ENCODE assay signal across 1 cellular context in the genomic region with DNA sequence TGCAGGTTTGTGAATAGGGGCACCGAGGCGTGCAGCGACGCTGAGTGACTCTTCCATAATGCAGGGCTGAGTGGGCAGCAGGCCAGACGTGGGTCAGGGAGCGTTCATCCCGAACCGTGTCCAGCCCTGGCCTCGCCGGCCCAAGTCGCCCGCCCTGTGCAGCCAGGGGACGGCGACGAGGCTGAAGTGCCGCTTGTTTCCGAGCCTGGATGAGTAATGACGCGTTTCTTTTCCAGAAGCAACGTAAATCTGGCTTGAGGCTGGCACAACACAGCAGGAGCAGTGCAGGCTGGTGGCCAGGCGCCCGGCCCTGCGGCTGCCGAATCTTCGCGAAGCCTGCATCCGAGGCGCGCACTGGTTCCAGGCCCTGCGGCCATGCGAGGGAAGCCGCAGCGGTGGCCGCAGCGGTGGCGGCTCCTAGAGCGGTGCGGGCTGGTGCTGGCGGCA.
TF ChIP-seq lines count a peak whose summit lies in the region.

No MANE protein-coding gene starts in this region.

TF ChIP-seq in GM23338, 12 proteins besides CTCF, POLR2A, EP300 and RAD21:
- TF ChIP-seq, protein P1, sequence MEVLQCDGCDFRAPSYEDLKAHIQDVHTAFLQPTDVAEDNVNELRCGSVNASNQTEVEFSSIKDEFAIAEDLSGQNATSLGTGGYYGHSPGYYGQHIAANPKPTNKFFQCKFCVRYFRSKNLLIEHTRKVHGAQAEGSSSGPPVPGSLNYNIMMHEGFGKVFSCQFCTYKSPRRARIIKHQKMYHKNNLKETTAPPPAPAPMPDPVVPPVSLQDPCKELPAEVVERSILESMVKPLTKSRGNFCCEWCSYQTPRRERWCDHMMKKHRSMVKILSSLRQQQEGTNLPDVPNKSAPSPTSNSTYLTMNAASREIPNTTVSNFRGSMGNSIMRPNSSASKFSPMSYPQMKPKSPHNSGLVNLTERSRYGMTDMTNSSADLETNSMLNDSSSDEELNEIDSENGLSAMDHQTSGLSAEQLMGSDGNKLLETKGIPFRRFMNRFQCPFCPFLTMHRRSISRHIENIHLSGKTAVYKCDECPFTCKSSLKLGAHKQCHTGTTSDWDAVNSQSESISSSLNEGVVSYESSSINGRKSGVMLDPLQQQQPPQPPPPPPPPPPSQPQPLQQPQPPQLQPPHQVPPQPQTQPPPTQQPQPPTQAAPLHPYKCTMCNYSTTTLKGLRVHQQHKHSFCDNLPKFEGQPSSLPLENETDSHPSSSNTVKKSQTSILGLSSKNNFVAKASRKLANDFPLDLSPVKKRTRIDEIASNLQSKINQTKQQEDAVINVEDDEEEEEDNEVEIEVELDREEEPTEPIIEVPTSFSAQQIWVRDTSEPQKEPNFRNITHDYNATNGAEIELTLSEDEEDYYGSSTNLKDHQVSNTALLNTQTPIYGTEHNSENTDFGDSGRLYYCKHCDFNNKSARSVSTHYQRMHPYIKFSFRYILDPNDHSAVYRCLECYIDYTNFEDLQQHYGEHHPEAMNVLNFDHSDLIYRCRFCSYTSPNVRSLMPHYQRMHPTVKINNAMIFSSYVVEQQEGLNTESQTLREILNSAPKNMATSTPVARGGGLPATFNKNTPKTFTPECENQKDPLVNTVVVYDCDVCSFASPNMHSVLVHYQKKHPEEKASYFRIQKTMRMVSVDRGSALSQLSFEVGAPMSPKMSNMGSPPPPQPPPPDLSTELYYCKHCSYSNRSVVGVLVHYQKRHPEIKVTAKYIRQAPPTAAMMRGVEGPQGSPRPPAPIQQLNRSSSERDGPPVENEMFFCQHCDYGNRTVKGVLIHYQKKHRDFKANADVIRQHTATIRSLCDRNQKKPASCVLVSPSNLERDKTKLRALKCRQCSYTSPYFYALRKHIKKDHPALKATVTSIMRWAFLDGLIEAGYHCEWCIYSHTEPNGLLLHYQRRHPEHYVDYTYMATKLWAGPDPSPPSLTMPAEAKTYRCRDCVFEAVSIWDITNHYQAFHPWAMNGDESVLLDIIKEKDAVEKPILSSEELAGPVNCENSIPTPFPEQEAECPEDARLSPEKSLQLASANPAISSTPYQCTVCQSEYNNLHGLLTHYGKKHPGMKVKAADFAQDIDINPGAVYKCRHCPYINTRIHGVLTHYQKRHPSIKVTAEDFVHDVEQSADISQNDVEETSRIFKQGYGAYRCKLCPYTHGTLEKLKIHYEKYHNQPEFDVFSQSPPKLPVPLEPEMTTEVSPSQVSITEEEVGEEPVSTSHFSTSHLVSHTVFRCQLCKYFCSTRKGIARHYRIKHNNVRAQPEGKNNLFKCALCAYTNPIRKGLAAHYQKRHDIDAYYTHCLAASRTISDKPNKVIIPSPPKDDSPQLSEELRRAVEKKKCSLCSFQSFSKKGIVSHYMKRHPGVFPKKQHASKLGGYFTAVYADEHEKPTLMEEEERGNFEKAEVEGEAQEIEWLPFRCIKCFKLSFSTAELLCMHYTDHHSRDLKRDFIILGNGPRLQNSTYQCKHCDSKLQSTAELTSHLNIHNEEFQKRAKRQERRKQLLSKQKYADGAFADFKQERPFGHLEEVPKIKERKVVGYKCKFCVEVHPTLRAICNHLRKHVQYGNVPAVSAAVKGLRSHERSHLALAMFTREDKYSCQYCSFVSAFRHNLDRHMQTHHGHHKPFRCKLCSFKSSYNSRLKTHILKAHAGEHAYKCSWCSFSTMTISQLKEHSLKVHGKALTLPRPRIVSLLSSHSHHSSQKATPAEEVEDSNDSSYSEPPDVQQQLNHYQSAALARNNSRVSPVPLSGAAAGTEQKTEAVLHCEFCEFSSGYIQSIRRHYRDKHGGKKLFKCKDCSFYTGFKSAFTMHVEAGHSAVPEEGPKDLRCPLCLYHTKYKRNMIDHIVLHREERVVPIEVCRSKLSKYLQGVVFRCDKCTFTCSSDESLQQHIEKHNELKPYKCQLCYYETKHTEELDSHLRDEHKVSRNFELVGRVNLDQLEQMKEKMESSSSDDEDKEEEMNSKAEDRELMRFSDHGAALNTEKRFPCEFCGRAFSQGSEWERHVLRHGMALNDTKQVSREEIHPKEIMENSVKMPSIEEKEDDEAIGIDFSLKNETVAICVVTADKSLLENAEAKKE (CRISPR knock-in tag; IDR thresholded peaks at IDR 0.05), result no peak
- TF ChIP-seq STAT1 (IDR thresholded peaks at IDR 0.05; ENCODE audit: unreplicated experiment), result no peak
- TF ChIP-seq CREB1 (CRISPR knock-in tag; IDR thresholded peaks at IDR 0.05; ENCODE audit: low read depth), result no peak
- TF ChIP-seq, protein P2, sequence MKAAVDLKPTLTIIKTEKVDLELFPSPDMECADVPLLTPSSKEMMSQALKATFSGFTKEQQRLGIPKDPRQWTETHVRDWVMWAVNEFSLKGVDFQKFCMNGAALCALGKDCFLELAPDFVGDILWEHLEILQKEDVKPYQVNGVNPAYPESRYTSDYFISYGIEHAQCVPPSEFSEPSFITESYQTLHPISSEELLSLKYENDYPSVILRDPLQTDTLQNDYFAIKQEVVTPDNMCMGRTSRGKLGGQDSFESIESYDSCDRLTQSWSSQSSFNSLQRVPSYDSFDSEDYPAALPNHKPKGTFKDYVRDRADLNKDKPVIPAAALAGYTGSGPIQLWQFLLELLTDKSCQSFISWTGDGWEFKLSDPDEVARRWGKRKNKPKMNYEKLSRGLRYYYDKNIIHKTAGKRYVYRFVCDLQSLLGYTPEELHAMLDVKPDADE (IDR thresholded peaks at IDR 0.05), result no peak
- no peak for TF ChIP-seq EZH2phosphoT487 (IDR thresholded peaks at IDR 0.05; ENCODE audit: unreplicated experiment)
- no peak for TF ChIP-seq NANOG (IDR thresholded peaks at IDR 0.05; ENCODE audit: borderline replicate concordance)
- TF ChIP-seq JUNB (IDR thresholded peaks at IDR 0.05; ENCODE audit: unreplicated experiment), result no peak
